11 cellular contexts compared by ENCODE assay signal in genomic region chr1:110148961-110149360, GRCh38. TPM values are rescaled to one million over a fixed set of nuclear protein-coding genes. Genes with fewer than 3 reads are reported as not detected.
DNase-seq lines count a peak whose midpoint lies in the region; ATAC-seq, FAIRE-seq and TF ChIP-seq lines count a peak whose summit lies in the region.
"Had no signal": no experiment of that assay in that cellular context is flagged by ENCODE, and none has a peak within 500 bp of the region (broad histone marks: within the 10 kb centered on the region; RNA-seq: fewer than 3 reads in every experiment).

No MANE protein-coding gene starts in this region.

- H3K4me3 ChIP-seq in HCT116 (replicated peaks in 1 of 2; ENCODE audit: low read depth in 1 of 2, low read length in 2 of 2) (no peak overlapping the region), PC-3 (ENCODE audit: low read length) (no peak overlapping the region), foreskin fibroblast (ENCODE audit: low read depth in 1 of 2, low read length in 2 of 2) (no peak overlapping the region), kidney (ENCODE audit: low read length in 2 of 2) (no peak overlapping the region)
- H3K4me3 ChIP-seq: esophagus muscularis mucosa, mucosa of descending colon had no signal

- no peaks in the 10 kb centered on the region for H3K9me3 ChIP-seq in HCT116 (ENCODE audit: control insufficient read depth in 1 of 2, insufficient read depth in 1 of 2, low read depth in 1 of 2, low read length in 2 of 2)
- no peaks in the 10 kb centered on the region for H3K9me3 ChIP-seq in PC-3 (ENCODE audit: low read length)
- no peaks in the 10 kb centered on the region for H3K9me3 ChIP-seq in kidney (ENCODE audit: control insufficient read depth in 1 of 2, low read length in 2 of 2)
- H3K9me3 ChIP-seq: esophagus muscularis mucosa, mucosa of descending colon had no signal

- POLR2A ChIA-PET in HCT116 (lab: Charles Lee) (no interaction called here), PC-3 (lab: Charles Lee; ENCODE audit: unreplicated experiment) (no interaction called here)

- DNase-seq in D721Med (ENCODE audit: insufficient read length, low spot score) (no peak), HCT116 (ENCODE audit: low read depth, low spot score) (peak; percentile 27), PC-3 (peak; percentile 17), foreskin fibroblast (peak in 1 of 2 donors; percentile 44), kidney (no peak), NCI-H187 treated with DMSO at 0.1 percent for 48 hours (lab: John Stamatoyannopoulos, UW) (no peak), hypothalamus (lab: John Stamatoyannopoulos, UW) (no peak)
- DNase-seq in activated CD4-positive, alpha-beta T cell treated with anti-CD3 and anti-CD28 coated beads, Interleukin-2, amount 50 U/mL, for 1 hour, result no peak
- DNase-seq: mucosa of descending colon had no signal

- TF ChIP-seq CTCF in D721Med (IDR thresholded peaks at IDR 0.05; ENCODE audit: insufficient read depth, missing control alignments) (peak; percentile 25), HCT116 (IDR thresholded peaks at IDR 0.05 in 2 of 3, conservative IDR thresholded peaks at IDR 0.05 in 1 of 3; ENCODE audit: borderline replicate concordance in 1 of 3, insufficient read depth in 1 of 3, low read depth in 2 of 3, low read length in 2 of 3) (peak; percentile 47 to 73 (median 65); a peak in 5 of 6 replicates), PC-3 (conservative IDR thresholded peaks at IDR 0.05; ENCODE audit: low read depth, low read length) (peak; percentile 65), foreskin fibroblast (IDR thresholded peaks at IDR 0.05; ENCODE audit: low read depth, low read length) (peak; percentile 30), kidney (IDR thresholded peaks at IDR 0.05; ENCODE audit: borderline replicate concordance, extremely low read depth, insufficient read depth) (no peak)

- no peaks in the 10 kb centered on the region for H3F3A ChIP-seq in PC-3 (ENCODE audit: low read length, unreplicated experiment)

- TF ChIP-seq POLR2A in HCT116 (IDR thresholded peaks at IDR 0.05; ENCODE audit: borderline replicate concordance, extremely low read depth, insufficient read depth, insufficient read length), result no peak

- intact Hi-C loops in HCT116 (cut with micrococcal nuclease), result no loop called here
- intact Hi-C loops in PC-3 (cut with micrococcal nuclease), result no loop called here
- intact Hi-C loops in kidney (cut with DNase I), result no loop called here

- H3K36me3 ChIP-seq in HCT116 (ENCODE audit: control insufficient read depth in 1 of 2, insufficient read depth in 2 of 2, low read length in 2 of 2) (no peaks in the 10 kb centered on the region), PC-3 (ENCODE audit: low read depth, low read length) (no peaks in the 10 kb centered on the region), kidney (ENCODE audit: control insufficient read depth in 1 of 2, insufficient read depth in 2 of 2, low read length in 2 of 2) (no peaks in the 10 kb centered on the region)
- H3K36me3 ChIP-seq: esophagus muscularis mucosa had no signal

- H3K4me2 ChIP-seq in HCT116 (ENCODE audit: low read length), result 0 out of 2 replicates have a peak overlapping the region, but pooled peaks have one; percentile 0
- no peak overlapping the region for H3K4me2 ChIP-seq in PC-3 (ENCODE audit: low read length)

- H4K20me1 ChIP-seq in HCT116 (ENCODE audit: insufficient read depth), result no peaks in the 10 kb centered on the region
- H4K20me1 ChIP-seq in PC-3 (ENCODE audit: low read length), result no peaks in the 10 kb centered on the region

- RAD21 ChIA-PET in HCT116 (lab: Charles Lee; ENCODE audit: low non-redundant PET in 1 of 2, low total read pairs in 2 of 2, uncharacterized antibody in 2 of 2, unreplicated experiment in 2 of 2), result no interaction called here

- H3K9me2 ChIP-seq in HCT116 (ENCODE audit: insufficient read depth) (no peaks in the 10 kb centered on the region), PC-3 (replicated peaks; ENCODE audit: low read length) (no peaks in the 10 kb centered on the region)

- H2AFZ ChIP-seq in HCT116 (ENCODE audit: low read depth, low read length, poor library complexity, severe bottlenecking) (no peak overlapping the region), PC-3 (ENCODE audit: low read length) (no peak overlapping the region)

- BruUV-seq in HCT116 (replicated peaks; lab: Mats Ljungman, UMichigan) (no TSS peak), PC-3 (replicated peaks; lab: Mats Ljungman, UMichigan) (no TSS peak)

- 0 out of 2 replicates have a peak, but pooled peaks have one; percentile 19 for ATAC-seq in HCT116
- no peak for ATAC-seq in PC-3
- ATAC-seq: activated naive CD4-positive, alpha-beta T cell treated with anti-CD3 and anti-CD28 coated beads, Interleukin-2, amount 50 U/mL, for 72 hours; mucosa of descending colon had no signal

- H3K27me3 ChIP-seq in HCT116 (ENCODE audit: insufficient read depth, low read length), result peaks cover 26% of the 10 kb centered on the region; the same call in 1 of the 2 replicates
- peaks cover 44% of the 10 kb centered on the region for H3K27me3 ChIP-seq in PC-3 (ENCODE audit: low read length)

- TF ChIP-seq RAD21 in HCT116 (IDR thresholded peaks at IDR 0.05; ENCODE audit: low read depth), result no peak

- CTCF ChIA-PET in HCT116 (lab: Charles Lee), result no interaction called here
- CTCF ChIA-PET in PC-3 (lab: Charles Lee), result no interaction called here

- H3K27ac ChIP-seq in HCT116 (ENCODE audit: low read depth, low read length) (no peak overlapping the region), PC-3 (ENCODE audit: low read length) (no peak overlapping the region), kidney (ENCODE audit: low read depth in 2 of 2, low read length in 2 of 2) (no peak overlapping the region)
- H3K27ac ChIP-seq: esophagus muscularis mucosa had no signal

- FAIRE-seq in D721Med (lab: Jason Lieb, UNC) (no peak), kidney (lab: Jason Lieb, UNC) (no peak)

- H3K4me1 ChIP-seq in HCT116 (ENCODE audit: control insufficient read depth in 1 of 2, insufficient read depth in 2 of 2, low read length in 2 of 2), result peaks cover 11 to 39% of the 10 kb centered on the region in 2 experiments
- H3K4me1 ChIP-seq in PC-3 (ENCODE audit: insufficient read depth, low read length), result no peaks in the 10 kb centered on the region
- H3K4me1 ChIP-seq in kidney (ENCODE audit: control insufficient read depth in 1 of 2, insufficient read depth in 1 of 2, low read depth in 1 of 2, low read length in 2 of 2), result no peaks in the 10 kb centered on the region

- H3K9ac ChIP-seq in HCT116 (ENCODE audit: low read length), result no peak overlapping the region
- H3K9ac ChIP-seq in PC-3 (ENCODE audit: low read length), result no peak overlapping the region
- no peak overlapping the region for H3K9ac ChIP-seq in kidney (ENCODE audit: low read length in 2 of 2)

- H3K79me2 ChIP-seq in HCT116 (ENCODE audit: insufficient read depth, low read length) (peaks cover 17% of the 10 kb centered on the region; the same call in 1 of the 2 replicates), PC-3 (ENCODE audit: low read length) (no peaks in the 10 kb centered on the region)

TF ChIP-seq in HCT116, 20 proteins besides CTCF, POLR2A, EP300 and RAD21 (continues in another document):
- TF ChIP-seq FOSL1 (IDR thresholded peaks at IDR 0.05; ENCODE audit: low read depth), result no peak
- no peak for TF ChIP-seq SP1 (IDR thresholded peaks at IDR 0.05; ENCODE audit: low read depth)
- TF ChIP-seq REST (IDR thresholded peaks at IDR 0.05; ENCODE audit: low read depth), result no peak
- TF ChIP-seq ZBTB33 (IDR thresholded peaks at IDR 0.05; ENCODE audit: extremely low read depth, insufficient replicate concordance, low read length), result no peak

RNA-seq across cellular contexts. Expression of gene SLC6A17, which starts 1.3 kb away (rescaled TPM):
- total RNA-seq in HCT116 (2021; ENCODE audit: unreplicated experiment) (10.5 TPM), PC-3 (2014; rRNA removed) (not detected in 2 replicates), kidney (2.3 TPM)
- polyA plus RNA-seq in HCT116 (2012), result 9.6 and 11.0 TPM in 2 replicates
- polyA plus RNA-seq in kidney (ENCODE audit: insufficient read depth, low read depth, low replicate concordance), result 1.7 TPM

RNA-seq across cellular contexts. Expression of gene UBL4B, which starts 36.7 kb away (rescaled TPM):
- total RNA-seq in HCT116 (2021; ENCODE audit: unreplicated experiment) (0.57 TPM), PC-3 (2014; rRNA removed) (0.07 TPM in 1 of 2 replicates, not detected in the other), kidney (not detected)
- 0.10 and 0.27 TPM in 2 replicates for polyA plus RNA-seq in HCT116 (2012)
- not detected for polyA plus RNA-seq in kidney (ENCODE audit: insufficient read depth, low read depth, low replicate concordance)
- total RNA-seq: activated naive CD4-positive, alpha-beta T cell treated with anti-CD3 and anti-CD28 coated beads, Interleukin-2, amount 50 U/mL, for 72 hours; esophagus muscularis mucosa; mucosa of descending colon had no signal

Comparison
In these comparisons a context has a peak if more than half of its experiments do, and no peak if none do; other contexts are left out.
1. DNase-seq: peak in HCT116 (single experiment) and PC-3 (single experiment); none in D721Med (single experiment), kidney (single experiment), NCI-H187 treated with DMSO at 0.1 percent for 48 hours (single experiment), activated CD4-positive, alpha-beta T cell treated with anti-CD3 and anti-CD28 coated beads, Interleukin-2, amount 50 U/mL, for 1 hour (single experiment) and hypothalamus (0 of 51).